In the genomic region with DNA sequence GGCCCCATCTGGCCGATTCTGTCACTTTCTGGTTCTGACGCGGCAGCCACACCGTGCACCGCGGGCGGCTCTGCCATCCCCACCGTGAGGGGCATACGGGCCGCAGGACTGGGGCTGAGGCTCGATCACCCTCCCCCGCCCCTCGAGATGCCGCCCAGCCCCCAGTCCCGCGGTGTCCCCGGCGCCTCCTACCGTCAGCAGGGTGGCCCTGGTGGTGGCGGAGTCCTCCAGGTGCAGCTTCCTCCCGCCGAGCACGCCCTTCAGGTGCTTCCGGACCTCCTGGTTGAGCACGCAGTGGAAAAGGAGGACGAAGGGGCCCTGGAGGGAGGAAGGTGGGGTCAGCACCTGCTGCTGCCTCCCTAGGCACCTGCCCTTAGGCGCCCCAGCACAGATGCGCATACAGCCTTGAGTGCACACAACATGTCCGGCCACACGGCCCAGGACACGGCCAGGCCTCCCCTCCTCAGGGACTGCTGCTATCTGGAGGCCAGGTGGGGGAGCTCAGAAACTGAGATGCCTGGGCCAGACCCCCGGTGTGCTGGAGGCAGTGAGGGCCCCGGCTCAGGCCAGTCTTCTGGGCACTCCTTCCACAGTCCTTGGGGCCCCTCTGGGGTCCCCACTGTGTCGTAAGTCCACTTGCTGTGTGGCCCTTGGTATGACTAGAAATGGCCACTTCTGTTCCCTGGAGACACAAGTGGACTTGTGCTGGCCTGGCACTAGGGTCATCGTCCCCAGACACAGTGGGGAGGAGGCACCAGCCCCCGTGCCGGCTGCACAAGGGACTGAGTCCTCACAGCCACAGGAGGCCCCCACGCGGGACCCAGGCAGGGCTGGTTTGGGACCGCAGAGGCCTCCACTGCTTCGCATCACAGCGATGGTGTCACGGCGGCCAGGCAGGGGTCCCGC, we compare ENCODE assay signal across 9 cellular contexts. TPM values are rescaled to one million over a fixed set of nuclear protein-coding genes. Genes with fewer than 3 reads are reported as not detected.
DNase-seq lines count a peak whose midpoint lies in the region; ATAC-seq, FAIRE-seq and TF ChIP-seq lines count a peak whose summit lies in the region.
"Had no signal": no experiment of that assay in that cellular context is flagged by ENCODE, and none has a peak within 500 bp of the region (broad histone marks: within the 10 kb centered on the region; RNA-seq: fewer than 3 reads in every experiment).

No MANE protein-coding gene starts in this region.

- H3K4ac ChIP-seq in mesenchymal stem cell (ENCODE audit: low read depth in 1 of 2, low read length in 2 of 2), result no peak overlapping the region

- TF ChIP-seq CTCF in SK-N-SH (IDR thresholded peaks at IDR 0.05) (no peak), GM12865 (IDR thresholded peaks at IDR 0.05; ENCODE audit: insufficient read depth, low read depth, low read length, missing control alignments) (no peak), WERI-Rb-1 (IDR thresholded peaks at IDR 0.05; ENCODE audit: low read depth, low read length) (0 out of 2 replicates have a peak, but pooled peaks have one; percentile 1), pancreas (IDR thresholded peaks at IDR 0.05) (no peak), hepatocyte (IDR thresholded peaks at IDR 0.05; ENCODE audit: poor library complexity) (no peak), vagina (IDR thresholded peaks at IDR 0.05) (no peak)

- no peak overlapping the region for H2BK5ac ChIP-seq in mesenchymal stem cell (ENCODE audit: low read depth, low read length, poor library complexity, severe bottlenecking)

- no peak for TF ChIP-seq EP300 in SK-N-SH (IDR thresholded peaks at IDR 0.05; ENCODE audit: borderline replicate concordance in 1 of 2, low read depth in 1 of 2, low read length in 1 of 2)

- TF ChIP-seq POLR2A in vagina (IDR thresholded peaks at IDR 0.05), result no peak

- no peak overlapping the region for H2BK15ac ChIP-seq in mesenchymal stem cell (ENCODE audit: low read depth, poor library complexity, severe bottlenecking)

- no peak overlapping the region for H3K4me3 ChIP-seq in SK-N-SH (ENCODE audit: low read depth in 2 of 2, low read length in 1 of 2)
- no peak overlapping the region for H3K4me3 ChIP-seq in GM12865 (ENCODE audit: low read depth, low read length)
- H3K4me3 ChIP-seq in WERI-Rb-1 (ENCODE audit: low read depth, low read length), result no peak overlapping the region
- peak overlapping the region in 1 of 4 donors; percentile 20 for H3K4me3 ChIP-seq in pancreas
- no peak overlapping the region for H3K4me3 ChIP-seq in hepatocyte
- no peak overlapping the region for H3K4me3 ChIP-seq in vagina
- H3K4me3 ChIP-seq in mesenchymal stem cell (ENCODE audit: insufficient read depth in 1 of 2, low read depth in 1 of 2, low read length in 2 of 2), result no peak overlapping the region
- H3K4me3 ChIP-seq: upper lobe of right lung had no signal

- no peaks in the 10 kb centered on the region for H3F3A ChIP-seq in SK-N-SH (replicated peaks; ENCODE audit: insufficient read depth)

- no peak overlapping the region for H2AK5ac ChIP-seq in mesenchymal stem cell (ENCODE audit: low read length, severe bottlenecking)

- DNase-seq in SK-N-SH, result no peak
- DNase-seq in GM12865 (ENCODE audit: low read depth), result peak; percentile 25
- DNase-seq in WERI-Rb-1, result no peak
- DNase-seq in pancreas, result peak in 3 of 6 donors; percentile 14 to 74 (median 51)
- no peak for DNase-seq in hepatocyte (ENCODE audit: low spot score)
- DNase-seq in vagina (ENCODE audit: extremely low spot score in 2 of 2), result no peak
- DNase-seq in mesenchymal stem cell, result no peak

- H3K9ac ChIP-seq in SK-N-SH, result no peak overlapping the region
- no peak overlapping the region for H3K9ac ChIP-seq in mesenchymal stem cell (ENCODE audit: low read length)

- ATAC-seq in SK-N-SH treated with all-trans-retinoic acid at 6 μM for 48 hours (peak; percentile 10), pancreas (peak in 3 of 4 donors; percentile 2 to 44 (median 2))

- no peak overlapping the region for H3K27ac ChIP-seq in SK-N-SH (ENCODE audit: low read depth in 2 of 2, low read length in 1 of 2)
- no peak overlapping the region for H3K27ac ChIP-seq in WERI-Rb-1
- no peak overlapping the region for H3K27ac ChIP-seq in pancreas
- H3K27ac ChIP-seq in hepatocyte, result no peak overlapping the region
- H3K27ac ChIP-seq in vagina, result no peak overlapping the region
- no peak overlapping the region for H3K27ac ChIP-seq in mesenchymal stem cell (ENCODE audit: low read length, poor library complexity, severe bottlenecking)
- H3K27ac ChIP-seq: upper lobe of right lung had no signal

- H2AFZ ChIP-seq in SK-N-SH (ENCODE audit: low read depth), result no peak overlapping the region
- no peak overlapping the region for H2AFZ ChIP-seq in hepatocyte
- H2AFZ ChIP-seq in mesenchymal stem cell (ENCODE audit: low read depth, low read length), result no peak overlapping the region

- no peak overlapping the region for H3K18ac ChIP-seq in mesenchymal stem cell (ENCODE audit: low read depth in 1 of 2, low read length in 2 of 2)

- H3K79me2 ChIP-seq in SK-N-SH (ENCODE audit: insufficient read depth) (no peaks in the 10 kb centered on the region), hepatocyte (no peaks in the 10 kb centered on the region)

- H4K20me1 ChIP-seq in SK-N-SH (ENCODE audit: insufficient read depth), result no peaks in the 10 kb centered on the region
- H4K20me1 ChIP-seq in hepatocyte (ENCODE audit: insufficient read depth, poor library complexity, severe bottlenecking), result no peaks in the 10 kb centered on the region

- no peaks in the 10 kb centered on the region for H3K4me1 ChIP-seq in SK-N-SH (ENCODE audit: control insufficient read depth in 1 of 2, insufficient read depth in 2 of 2, low read depth in 1 of 2, low read length in 1 of 2)
- H3K4me1 ChIP-seq in pancreas, result no peaks in the 10 kb centered on the region
- no peaks in the 10 kb centered on the region for H3K4me1 ChIP-seq in hepatocyte (ENCODE audit: insufficient read depth)
- no peaks in the 10 kb centered on the region for H3K4me1 ChIP-seq in vagina
- peaks cover 7% of the 10 kb centered on the region for H3K4me1 ChIP-seq in mesenchymal stem cell (ENCODE audit: control insufficient read depth, insufficient read depth, low read depth, low read length)
- H3K4me1 ChIP-seq: upper lobe of right lung had no signal

- POLR2A ChIA-PET in SK-N-SH (lab: Yijun Ruan, JAX), result interaction anchor here (0.7 kb wide), 1 partner anchor 121 kb away, joined by 3 read pairs; no protein-coding TSS in a partner anchor

- H3K9me2 ChIP-seq in SK-N-SH, result no peaks in the 10 kb centered on the region
- H3K9me2 ChIP-seq in hepatocyte (replicated peaks; ENCODE audit: insufficient read depth), result no peaks in the 10 kb centered on the region

- FAIRE-seq in pancreas (lab: Jason Lieb, UNC), result no peak

- H3K14ac ChIP-seq in mesenchymal stem cell (ENCODE audit: low read length in 2 of 2), result no peak overlapping the region

- no peak overlapping the region for H3K4me2 ChIP-seq in SK-N-SH
- H3K4me2 ChIP-seq in hepatocyte, result no peak overlapping the region
- no peak overlapping the region for H3K4me2 ChIP-seq in mesenchymal stem cell (ENCODE audit: low read length, poor library complexity, severe bottlenecking)

- H3K23ac ChIP-seq in mesenchymal stem cell (ENCODE audit: low read length in 2 of 2), result no peak overlapping the region

- H3K27me3 ChIP-seq in SK-N-SH (ENCODE audit: insufficient read depth) (no peaks in the 10 kb centered on the region), WERI-Rb-1 (ENCODE audit: insufficient read depth, low read depth, severe bottlenecking) (no peaks in the 10 kb centered on the region), pancreas (no peaks in the 10 kb centered on the region), hepatocyte (no peaks in the 10 kb centered on the region), vagina (no peaks in the 10 kb centered on the region), mesenchymal stem cell (ENCODE audit: control insufficient read depth in 1 of 2, insufficient read depth in 1 of 2, low read length in 2 of 2) (peaks cover 0 to 53% of the 10 kb centered on the region in 2 experiments)
- H3K27me3 ChIP-seq: upper lobe of right lung had no signal

- TF ChIP-seq RAD21 in SK-N-SH (IDR thresholded peaks at IDR 0.05; ENCODE audit: low read length), result no peak

- H4K91ac ChIP-seq in mesenchymal stem cell (ENCODE audit: low read length), result no peak overlapping the region

- CTCF ChIA-PET in SK-N-SH (lab: Yijun Ruan, JAX), result interaction anchor here (0.7 to 3.2 kb wide), 40 partner anchors 9 to 304 kb away, joined by 3 to 105 read pairs (median 5); no protein-coding TSS in a partner anchor

- H3K79me1 ChIP-seq in mesenchymal stem cell (replicated peaks; ENCODE audit: low read length, poor library complexity, severe bottlenecking), result no peaks in the 10 kb centered on the region

- H3K36me3 ChIP-seq in SK-N-SH (replicated peaks in 1 of 2; ENCODE audit: control insufficient read depth in 1 of 2, insufficient read depth in 2 of 2, low read length in 1 of 2) (no peaks in the 10 kb centered on the region), WERI-Rb-1 (no peaks in the 10 kb centered on the region), pancreas (no peaks in the 10 kb centered on the region), hepatocyte (replicated peaks; ENCODE audit: insufficient read depth, low read depth) (no peaks in the 10 kb centered on the region), vagina (peaks cover 0 to 8% of the 10 kb centered on the region in 2 donors), mesenchymal stem cell (ENCODE audit: control insufficient read depth in 1 of 2, insufficient read depth in 2 of 2, low read depth in 1 of 2, low read length in 2 of 2) (peaks cover 0 to 83% of the 10 kb centered on the region in 2 experiments)

- H4K8ac ChIP-seq in mesenchymal stem cell (ENCODE audit: low read length), result no peak overlapping the region

- intact Hi-C loops in pancreas (cut with DNase I) (loop anchor here in 1 of 3 donors (5.0 kb wide), 1 partner anchor 175 kb away; no protein-coding TSS in a partner anchor), vagina (cut with DNase I) (no loop called here)

- no peaks in the 10 kb centered on the region for H3K9me3 ChIP-seq in SK-N-SH
- no peaks in the 10 kb centered on the region for H3K9me3 ChIP-seq in WERI-Rb-1 (ENCODE audit: severe bottlenecking)
- H3K9me3 ChIP-seq in pancreas, result no peaks in the 10 kb centered on the region
- no peaks in the 10 kb centered on the region for H3K9me3 ChIP-seq in hepatocyte (ENCODE audit: low read depth)
- no peaks in the 10 kb centered on the region for H3K9me3 ChIP-seq in vagina
- H3K9me3 ChIP-seq in mesenchymal stem cell (ENCODE audit: control insufficient read depth, low read length), result no peaks in the 10 kb centered on the region
- H3K9me3 ChIP-seq: upper lobe of right lung had no signal

- H2BK12ac ChIP-seq in mesenchymal stem cell (ENCODE audit: low read length in 2 of 2), result no peak overlapping the region

- WGBS in SK-N-SH (ENCODE audit: low lambda C conversion rate), result 63% methylated on average over 21 of the region's 45 CpGs
- 66 to 72% methylated on average over 45 of the region's 45 CpGs for WGBS in pancreas, 2 donors
- 77% methylated on average over 28 of the region's 45 CpGs for WGBS in hepatocyte (ENCODE audit: low lambda C conversion rate, missing lambda C conversion rate)
- 68% methylated on average over 42 of the region's 45 CpGs for WGBS in mesenchymal stem cell

- H2BK120ac ChIP-seq in mesenchymal stem cell (ENCODE audit: low read depth, low read length), result no peak overlapping the region

RNA-seq across cellular contexts. Expression of a gene that starts 31.5 kb away (rescaled TPM):
- polyA plus RNA-seq in SK-N-SH (2012; rRNA removed), result 47.1 and 47.4 TPM in 2 replicates
- 24.5 and 32.6 TPM in 2 replicates for polyA plus RNA-seq in SK-N-SH (2012; cell fraction: cytosol; rRNA removed)
- 145 and 156 TPM in 2 replicates for polyA plus RNA-seq in SK-N-SH (2012; cell fraction: nucleus; rRNA removed)
- 10 to 100 TPM; 15.0 to 27.6 (median 20.8) TPM for total RNA-seq in pancreas
- polyA plus RNA-seq in pancreas, result 10 to 100 TPM; 53.9 to 58.0 TPM
- 36.0 and 40.9 TPM in 2 replicates for total RNA-seq in hepatocyte
- 38.0 and 44.6 TPM in 2 replicates for polyA plus RNA-seq in hepatocyte
- 37.1 TPM for total RNA-seq in vagina
- 15.7 TPM for polyA plus RNA-seq in mesenchymal stem cell (2013, experiment 1 of 2)
- 15.2 TPM for polyA plus RNA-seq in mesenchymal stem cell (2013, experiment 2 of 2)
